Comparison of ENCODE assay signal across 9 cellular contexts in genomic region chr7:134317434-134317833, GRCh38. TPM values are rescaled to one million over a fixed set of nuclear protein-coding genes. Genes with fewer than 3 reads are reported as not detected.
A peak's percentile ranks its signal among the peaks of the same experiment; 100 is the strongest.
DNase-seq lines count a peak whose midpoint lies in the region; ATAC-seq and TF ChIP-seq lines count a peak whose summit lies in the region.
"Had no signal": no experiment of that assay in that cellular context is flagged by ENCODE, and none has a peak within 500 bp of the region (broad histone marks: within the 10 kb centered on the region; RNA-seq: fewer than 3 reads in every experiment).

No MANE protein-coding gene starts in this region.

- H3K4me3 ChIP-seq in Caco-2 (ENCODE audit: low read depth, low read length), result peak overlapping the region; percentile 78
- peak overlapping the region; percentile 85 for H3K4me3 ChIP-seq in OCI-LY1 (ENCODE audit: low read depth, low read length, poor library complexity, severe bottlenecking)
- H3K4me3 ChIP-seq in ovary, result peak overlapping the region; percentile 91

- no peak for ATAC-seq in GM21786 (IDR thresholded peaks at IDR 0.05; ENCODE audit: unreplicated experiment)

- H3K4me1 Mint-ChIP-seq in Caco-2 (ENCODE audit: low read depth, unreplicated experiment) (peaks cover 7% of the 10 kb centered on the region), endothelial cell (ENCODE audit: unreplicated experiment) (peaks cover 12% of the 10 kb centered on the region)

- H3K36me3 Mint-ChIP-seq in Caco-2 (ENCODE audit: insufficient read depth, unreplicated experiment), result no peaks in the 10 kb centered on the region
- H3K36me3 Mint-ChIP-seq in endothelial cell (ENCODE audit: low read depth, unreplicated experiment), result no peaks in the 10 kb centered on the region

- peaks cover 28% of the 10 kb centered on the region for H3K79me2 ChIP-seq in OCI-LY1 (ENCODE audit: insufficient read depth, low read length)

- no TSS peak for BruUV-seq in Caco-2 (replicated peaks; lab: Mats Ljungman, UMichigan)

- no peaks in the 10 kb centered on the region for H3K27me3 ChIP-seq in Caco-2 (replicated peaks; ENCODE audit: control insufficient read depth, insufficient read depth, low read length)
- no peaks in the 10 kb centered on the region for H3K27me3 ChIP-seq in OCI-LY1 (ENCODE audit: insufficient read depth, low read length)
- no peaks in the 10 kb centered on the region for H3K27me3 ChIP-seq in ovary

- POLR2A ChIA-PET in Caco-2 (lab: Charles Lee), result no interaction called here

- WGBS in ovary, 3 donors, result 69 to 73% (median 72%) methylated on average over 7 of the region's 7 CpGs

- peak overlapping the region; percentile 50 for H3K9ac ChIP-seq in OCI-LY1 (ENCODE audit: low read length)

- H3K4me3 Mint-ChIP-seq in Caco-2 (ENCODE audit: unreplicated experiment), result peak overlapping the region; percentile 80
- H3K4me3 Mint-ChIP-seq in endothelial cell (ENCODE audit: unreplicated experiment), result peak overlapping the region; percentile 87

- peaks cover 9% of the 10 kb centered on the region for H3K27me3 Mint-ChIP-seq in Caco-2 (ENCODE audit: insufficient read depth, unreplicated experiment)
- H3K27me3 Mint-ChIP-seq in endothelial cell (ENCODE audit: unreplicated experiment), result no peaks in the 10 kb centered on the region

- peak overlapping the region; percentile 36 for H3K27ac Mint-ChIP-seq in Caco-2 (ENCODE audit: unreplicated experiment)
- no peak overlapping the region for H3K27ac Mint-ChIP-seq in endothelial cell (ENCODE audit: unreplicated experiment)

- no peaks in the 10 kb centered on the region for H3K4me1 ChIP-seq in Caco-2
- H3K4me1 ChIP-seq in OCI-LY1 (ENCODE audit: insufficient read depth, low read length, severe bottlenecking), result peaks cover 22% of the 10 kb centered on the region
- H3K4me1 ChIP-seq in ovary (ENCODE audit: insufficient read depth), result no peaks in the 10 kb centered on the region

- CTCF ChIA-PET in Caco-2 (lab: Charles Lee), result interaction anchor here (0.6 to 1.8 kb wide), 7 partner anchors 9 to 218 kb away, joined by 3 to 13 read pairs (median 6); no protein-coding TSS in a partner anchor

- intact Hi-C loops in Caco-2 (cut with micrococcal nuclease; ENCODE audit: unreplicated experiment) (loop anchor here (2.0 kb wide), 1 partner anchor 25 kb away; no protein-coding TSS in a partner anchor), ovary (cut with DNase I) (no loop called here)

- H3K36me3 ChIP-seq in Caco-2 (ENCODE audit: control insufficient read depth, insufficient read depth, low read length) (no peaks in the 10 kb centered on the region), OCI-LY1 (ENCODE audit: insufficient read depth, low read length) (peaks cover 4% of the 10 kb centered on the region; the same call in 1 of the 2 replicates), ovary (no peaks in the 10 kb centered on the region)

- TF ChIP-seq POLR2A in ovary (IDR thresholded peaks at IDR 0.05), result no peak

- TF ChIP-seq EP300 in ovary (IDR thresholded peaks at IDR 0.05), result no peak

- no peak for DNase-seq in Caco-2
- DNase-seq in endothelial cell (ENCODE audit: low spot score), result no peak
- no peak for DNase-seq in ovary
- no peak for DNase-seq in SKM-1 (lab: John Stamatoyannopoulos, UW; ENCODE audit: unreplicated experiment)
- no peak for DNase-seq in cerebellar cortex (ENCODE audit: low spot score)
- DNase-seq in NK-92 (lab: John Stamatoyannopoulos, UW; ENCODE audit: unreplicated experiment), result no peak

- H3K4me2 ChIP-seq in OCI-LY1 (ENCODE audit: low read length), result peak overlapping the region; percentile 68

- H4K20me1 ChIP-seq in OCI-LY1 (ENCODE audit: insufficient read depth, low read length), result no peaks in the 10 kb centered on the region

- H3K9me3 ChIP-seq in Caco-2, result no peaks in the 10 kb centered on the region
- H3K9me3 ChIP-seq in OCI-LY1 (ENCODE audit: low read length), result no peaks in the 10 kb centered on the region
- no peaks in the 10 kb centered on the region for H3K9me3 ChIP-seq in ovary
- H3K9me3 ChIP-seq: mucosa of descending colon had no signal

- no peaks in the 10 kb centered on the region for H3K9me2 ChIP-seq in OCI-LY1 (ENCODE audit: low read depth, low read length)

- H3K9me3 Mint-ChIP-seq in Caco-2 (ENCODE audit: unreplicated experiment) (no peaks in the 10 kb centered on the region), endothelial cell (ENCODE audit: unreplicated experiment) (no peaks in the 10 kb centered on the region)

- H2AFZ ChIP-seq in OCI-LY1 (ENCODE audit: low read length), result peak overlapping the region; percentile 66; the same call in 1 of the 2 replicates

- H3F3A ChIP-seq in OCI-LY1 (ENCODE audit: insufficient read depth, low read length), result no peaks in the 10 kb centered on the region

- H3K27ac ChIP-seq in OCI-LY1 (ENCODE audit: low read depth, low read length, poor library complexity, severe bottlenecking), result no peak overlapping the region
- H3K27ac ChIP-seq in ovary, result no peak overlapping the region

- TF ChIP-seq CTCF in Caco-2 (IDR thresholded peaks at IDR 0.05; ENCODE audit: insufficient read depth in 1 of 2, low read depth in 1 of 2, low read length in 1 of 2, severe bottlenecking in 1 of 2, unreplicated experiment in 1 of 2) (no peak), OCI-LY1 (IDR thresholded peaks at IDR 0.05; ENCODE audit: low read length) (no peak; the same call in 1 of the 2 replicates), endothelial cell (IDR thresholded peaks at IDR 0.05; ENCODE audit: unreplicated experiment) (no peak), ovary (IDR thresholded peaks at IDR 0.05) (no peak)

RNA-seq across cellular contexts. Expression of gene SLC35B4, which starts 0.7 kb away (rescaled TPM):
- total RNA-seq in Caco-2 (2022), result 17.1 and 18.2 TPM in 2 replicates
- total RNA-seq in endothelial cell (ENCODE audit: unreplicated experiment), result 34.0 TPM
- 10 to 100 TPM in 5 of 7 donors, 1 to 10 TPM in 2; 3.9 to 25.7 (median 15.7) TPM for total RNA-seq in ovary
- 10 to 100 TPM in 1 of 2 donors, 1 to 10 TPM in 1; 4.6 to 22.5 TPM for polyA plus RNA-seq in ovary
